In the genomic region with DNA sequence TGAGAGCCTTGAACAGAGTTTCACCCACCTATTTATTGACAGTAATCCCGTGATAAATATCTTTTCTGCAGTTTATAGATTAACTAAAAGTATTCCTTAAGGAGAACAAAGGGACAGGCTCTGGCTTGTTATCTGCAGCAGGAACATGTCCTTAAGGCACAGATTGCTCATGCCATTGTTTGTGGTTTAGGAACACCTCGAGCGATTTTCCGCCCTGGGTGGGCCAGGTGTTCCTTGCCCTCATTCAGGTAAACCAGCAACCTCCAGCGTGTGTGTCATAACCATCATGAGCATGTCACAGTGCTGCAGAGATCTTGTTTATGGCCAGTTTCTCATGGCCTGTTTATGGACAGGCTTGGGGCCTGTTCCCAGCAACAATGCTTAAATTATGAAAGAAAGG, we compare ENCODE assay signal across 2 cellular contexts. TPM values are rescaled to one million over a fixed set of nuclear protein-coding genes. Genes with fewer than 3 reads are reported as not detected.
"Had no signal": no experiment of that assay in that cellular context is flagged by ENCODE, and none has a peak within 500 bp of the region (broad histone marks: within the 10 kb centered on the region; RNA-seq: fewer than 3 reads in every experiment).

No MANE protein-coding gene starts in this region.

RNA-seq across cellular contexts. Expression of gene GIMAP8, which starts 6.6 kb away (rescaled TPM):
- total RNA-seq: mesothelial cell of epicardium had no signal
- polyA plus RNA-seq: neural cell had no signal

RNA-seq across cellular contexts. Expression of gene GIMAP7, which starts 57.6 kb away (rescaled TPM):
- total RNA-seq: mesothelial cell of epicardium had no signal
- polyA plus RNA-seq: neural cell had no signal
